ENCODE assay signal across 12 cellular contexts in the genomic region with DNA sequence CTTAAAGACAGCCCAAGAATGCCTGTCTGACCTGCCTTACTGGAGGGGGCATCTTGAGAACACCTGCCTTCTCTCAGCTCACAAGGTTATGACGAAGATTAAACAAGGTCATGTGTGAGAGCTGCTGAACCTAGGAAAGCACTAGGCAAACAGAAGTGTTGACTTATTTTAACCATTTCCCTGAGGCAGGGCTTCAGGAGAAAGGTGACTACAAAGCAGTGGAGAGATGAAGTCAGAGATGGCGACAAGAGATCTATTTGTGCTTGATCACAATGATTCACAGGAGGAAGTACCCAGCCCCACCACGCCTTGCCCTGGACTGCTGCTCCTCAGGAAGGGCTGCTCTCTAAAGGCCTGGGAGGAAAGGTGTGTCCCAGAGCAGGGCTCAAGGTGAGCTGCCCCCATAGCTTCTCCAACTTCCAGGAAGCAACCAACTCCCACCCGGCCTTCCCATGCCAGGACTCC. TPM values are rescaled to one million over a fixed set of nuclear protein-coding genes. Genes with fewer than 3 reads are reported as not detected.
DNase-seq lines count a peak whose midpoint lies in the region; ATAC-seq and TF ChIP-seq lines count a peak whose summit lies in the region.
"Had no signal": no experiment of that assay in that cellular context is flagged by ENCODE, and none has a peak within 500 bp of the region (broad histone marks: within the 10 kb centered on the region; RNA-seq: fewer than 3 reads in every experiment).

No MANE protein-coding gene starts in this region.

- no peaks in the 10 kb centered on the region for H3K9me3 ChIP-seq in CD4-positive, alpha-beta memory T cell (ENCODE audit: control insufficient read depth in 1 of 2, low read length in 2 of 2)
- H3K9me3 ChIP-seq in KOPT-K1 (ENCODE audit: insufficient read depth, low read length, poor library complexity, severe bottlenecking) (no peaks in the 10 kb centered on the region), body of pancreas (no peaks in the 10 kb centered on the region), mucosa of rectum (ENCODE audit: control insufficient read depth in 2 of 2, low read length in 2 of 2) (no peaks in the 10 kb centered on the region)
- H3K9me3 ChIP-seq: HAP-1 had no signal

- H3K27ac Mint-ChIP-seq in CD4-positive, alpha-beta memory T cell, result peak overlapping the region; percentile 79 to 95 (median 86)

- H3K9me3 Mint-ChIP-seq in CD4-positive, alpha-beta memory T cell, result no peaks in the 10 kb centered on the region

- H3K4me3 ChIP-seq in CD4-positive, alpha-beta memory T cell (ENCODE audit: low read length in 2 of 2), result no peak overlapping the region
- H3K4me3 ChIP-seq in body of pancreas (no peak overlapping the region), mucosa of rectum (ENCODE audit: low read length in 2 of 2) (peak overlapping the region; percentile 13 to 29)
- H3K4me3 ChIP-seq: HAP-1 had no signal

- peaks cover 34 to 62% (median 48%) of the 10 kb centered on the region in 4 donors for H3K4me1 Mint-ChIP-seq in CD4-positive, alpha-beta memory T cell

- ATAC-seq in body of pancreas, result peak; percentile 80
- ATAC-seq in GM18907 (IDR thresholded peaks at IDR 0.05; ENCODE audit: unreplicated experiment), result no peak

- CTCF ChIA-PET in CD4-positive, alpha-beta memory T cell (lab: Charles Lee; ENCODE audit: partially characterized antibody), result interaction anchor here (0.8 to 4.0 kb wide), 23 partner anchors 9 to 402 kb away, joined by 3 to 59 read pairs (median 5); partner anchors contain the start of genes CFAP43 and SFR1

- H3K36me3 ChIP-seq in CD4-positive, alpha-beta memory T cell (ENCODE audit: insufficient read depth, low read length), result peaks cover 43% of the 10 kb centered on the region
- H3K36me3 ChIP-seq in KOPT-K1 (ENCODE audit: insufficient read depth, low read length), result peaks cover 67% of the 10 kb centered on the region
- peaks cover 0 to 2% of the 10 kb centered on the region in 2 donors for H3K36me3 ChIP-seq in body of pancreas (replicated peaks in 1 of 2; ENCODE audit: insufficient read depth in 1 of 2, low read depth in 2 of 2)
- H3K36me3 ChIP-seq in mucosa of rectum (ENCODE audit: control insufficient read depth in 2 of 2, insufficient read depth in 2 of 2, low read length in 2 of 2), result peaks cover 5 to 21% of the 10 kb centered on the region in 2 donors
- H3K36me3 ChIP-seq: HAP-1 had no signal

- TF ChIP-seq POLR2A in body of pancreas (IDR thresholded peaks at IDR 0.05), result peak in 2 of 3 donors; percentile 34 to 60

- TF ChIP-seq CTCF in body of pancreas (IDR thresholded peaks at IDR 0.05), result no peak

- H3K27me3 Mint-ChIP-seq in CD4-positive, alpha-beta memory T cell, result no peaks in the 10 kb centered on the region

- H3K9ac ChIP-seq in mucosa of rectum (ENCODE audit: low read depth in 1 of 2, low read length in 2 of 2), result peak overlapping the region; percentile 53 to 59

- H3K4me3 Mint-ChIP-seq in CD4-positive, alpha-beta memory T cell, result no peak overlapping the region

- H3K27ac ChIP-seq in CD4-positive, alpha-beta memory T cell (ENCODE audit: low read depth, low read length), result no peak overlapping the region
- H3K27ac ChIP-seq in KOPT-K1 (ENCODE audit: low read depth, low read length, poor library complexity, severe bottlenecking), result peak overlapping the region; percentile 19
- peak overlapping the region; percentile 75 to 89 (median 78) for H3K27ac ChIP-seq in body of pancreas
- H3K27ac ChIP-seq in mucosa of rectum (ENCODE audit: low read depth in 2 of 2, low read length in 2 of 2), result peak overlapping the region; percentile 90 to 96

- no peaks in the 10 kb centered on the region for H3K27me3 ChIP-seq in CD4-positive, alpha-beta memory T cell (ENCODE audit: insufficient read depth, low read length)
- no peaks in the 10 kb centered on the region for H3K27me3 ChIP-seq in body of pancreas
- H3K27me3 ChIP-seq in mucosa of rectum (ENCODE audit: control insufficient read depth in 2 of 2, insufficient read depth in 2 of 2, low read length in 2 of 2), result no peaks in the 10 kb centered on the region

- intact Hi-C loops in CD4-positive, alpha-beta memory T cell (cut with micrococcal nuclease), result no loop called here
- intact Hi-C loops in body of pancreas (cut with DNase I), result no loop called here

- WGBS in body of pancreas, 2 donors, result 22 to 25% methylated on average over 4 of the region's 4 CpGs

- DNase-seq in CD4-positive, alpha-beta memory T cell, result no peak
- peak; percentile 57 to 84 (median 68) for DNase-seq in body of pancreas
- no peak for DNase-seq in medulla oblongata (ENCODE audit: extremely low spot score)
- no peak for DNase-seq in AG20443 (ENCODE audit: low spot score)
- DNase-seq in NCI-H2227 (lab: John Stamatoyannopoulos, UW; ENCODE audit: unreplicated experiment), result no peak
- DNase-seq: activated CD4-positive, CD25-positive, alpha-beta regulatory T cell; NCI-H1694; retina had no signal

- H3K4me1 ChIP-seq in CD4-positive, alpha-beta memory T cell (ENCODE audit: insufficient read depth, low read length), result peaks cover 41% of the 10 kb centered on the region
- H3K4me1 ChIP-seq in body of pancreas, result peaks cover 62% of the 10 kb centered on the region
- peaks cover 44 to 58% of the 10 kb centered on the region in 2 donors for H3K4me1 ChIP-seq in mucosa of rectum (ENCODE audit: control insufficient read depth in 2 of 2, insufficient read depth in 2 of 2, low read length in 2 of 2)

- H3K36me3 Mint-ChIP-seq in CD4-positive, alpha-beta memory T cell, result peaks cover 37 to 87% of the 10 kb centered on the region in 2 donors

- POLR2A ChIA-PET in CD4-positive, alpha-beta memory T cell (lab: Charles Lee; ENCODE audit: partially characterized antibody), result interaction anchor here (1.0 to 3.9 kb wide), 7 partner anchors 19 to 231 kb away, joined by 3 to 30 read pairs (median 9); partner anchors contain the start of genes SFR1, SLK and STN1

RNA-seq across cellular contexts. Expression of gene STN1, which starts 27.8 kb away (rescaled TPM):
- total RNA-seq in CD4-positive, alpha-beta memory T cell, result 10 to 100 TPM; 30.4 to 31.6 TPM
- polyA plus RNA-seq in CD4-positive, alpha-beta memory T cell, result 100 to 1,000 TPM; 111 TPM
- 10 to 100 TPM in 1 of 2 donors, 1 to 10 TPM in 1; 5.9 to 32.2 TPM for total RNA-seq in body of pancreas

RNA-seq across cellular contexts. Expression of gene SH3PXD2A, which starts 34.9 kb away (rescaled TPM):
- total RNA-seq in CD4-positive, alpha-beta memory T cell, result 10 to 100 TPM; 16.9 to 17.5 TPM
- under 1 TPM; 0.39 to 0.77 TPM for polyA plus RNA-seq in CD4-positive, alpha-beta memory T cell
- 1 to 10 TPM; 7.3 to 9.9 TPM for total RNA-seq in body of pancreas

Comparison
In these comparisons a context has a peak if more than half of its experiments do, and no peak if none do; other contexts are left out.
1. DNase-seq: peak in body of pancreas (4 of 4); none in CD4-positive, alpha-beta memory T cell (0 of 5), medulla oblongata (single experiment), AG20443 (single experiment) and NCI-H2227 (single experiment).
2. H3K4me3 ChIP-seq: peak in mucosa of rectum (2 of 2); none in CD4-positive, alpha-beta memory T cell (0 of 2) and body of pancreas (0 of 2).